8 cellular contexts compared by ENCODE assay signal in genomic region chr10:117663750-117664149, GRCh38.
A peak's percentile ranks its signal among the peaks of the same experiment; 100 is the strongest.
DNase-seq lines count a peak whose midpoint lies in the region; ATAC-seq, FAIRE-seq and TF ChIP-seq lines count a peak whose summit lies in the region.
"Had no signal": no experiment of that assay in that cellular context is flagged by ENCODE, and none has a peak within 500 bp of the region (broad histone marks: within the 10 kb centered on the region; RNA-seq: fewer than 3 reads in every experiment).

No MANE protein-coding gene starts in this region.

- no peak overlapping the region for H3K4me3 ChIP-seq in HepG2 (replicated peaks in 1 of 3; ENCODE audit: insufficient read depth in 1 of 3, low read depth in 2 of 3, low read length in 3 of 3)
- H3K4me3 ChIP-seq in neuronal stem cell (ENCODE audit: low read length in 2 of 2): no peak overlapping the region

- H3K27me3 ChIP-seq in HepG2 (ENCODE audit: control insufficient read depth in 1 of 2, insufficient read depth in 2 of 2, low read length in 2 of 2) (peaks cover 3 to 15% of the 10 kb centered on the region in 2 experiments; a peak in 4 of 5 replicates), neuronal stem cell (ENCODE audit: control insufficient read depth in 3 of 3, insufficient read depth in 3 of 3, low read depth in 1 of 3, low read length in 3 of 3) (no peaks in the 10 kb centered on the region)

- DNase-seq in NAMALWA (ENCODE audit: low spot score) (peak; percentile 2), HepG2 (ENCODE audit: low spot score) (peak; percentile 6), NCI-H2107 treated with DMSO at 0.1 percent for 48 hours (lab: John Stamatoyannopoulos, UW; ENCODE audit: unreplicated experiment) (no peak), ureter (ENCODE audit: low spot score) (no peak), neuronal stem cell (ENCODE audit: low spot score) (no peak)

- ATAC-seq in GM18858 (IDR thresholded peaks at IDR 0.05; ENCODE audit: unreplicated experiment): peak; percentile 100
- ATAC-seq in GM21786 (IDR thresholded peaks at IDR 0.05; ENCODE audit: unreplicated experiment): peak; percentile 100
- ATAC-seq in HepG2: no peak; the same call in 2 of the 3 replicates
- ATAC-seq: naive thymus-derived CD4-positive, alpha-beta T cell had no signal

- no peak overlapping the region for H2BK120ac ChIP-seq in neuronal stem cell (ENCODE audit: low read depth, low read length)

- TF ChIP-seq POLR2A in HepG2 (IDR thresholded peaks at IDR 0.05; ENCODE audit: insufficient read depth in 1 of 2, low read depth in 2 of 2, low read length in 2 of 2): no peak

- H2BK5ac ChIP-seq in neuronal stem cell (ENCODE audit: low read length): no peak overlapping the region

- FAIRE-seq in HepG2 (lab: Jason Lieb, UNC): no peak

- H3K9ac ChIP-seq in HepG2 (ENCODE audit: insufficient read depth, low read depth, low read length) (no peak overlapping the region), neuronal stem cell (ENCODE audit: low read depth, low read length, poor library complexity) (no peak overlapping the region)

- no peak overlapping the region for H2BK12ac ChIP-seq in neuronal stem cell (ENCODE audit: low read length)

- H3K79me2 ChIP-seq in HepG2 (ENCODE audit: insufficient read depth, low read length): no peaks in the 10 kb centered on the region

- CTCF ChIA-PET in HepG2 (lab: Yijun Ruan, JAX; ENCODE audit: low intra/inter-chr PET ratio, low total read pairs): no interaction called here

- no peak overlapping the region for H3K23ac ChIP-seq in neuronal stem cell (ENCODE audit: low read depth, low read length, poor library complexity)

- POLR2A ChIA-PET in HepG2 (lab: Yijun Ruan, JAX): no interaction called here

- no peak for TF ChIP-seq RAD21 in HepG2 (CRISPR knock-in tag; IDR thresholded peaks at IDR 0.05)

- no peak overlapping the region for H4K8ac ChIP-seq in neuronal stem cell (ENCODE audit: low read depth, low read length)

- no peaks in the 10 kb centered on the region for H3K9me3 ChIP-seq in HepG2 (ENCODE audit: low read length)
- no peaks in the 10 kb centered on the region for H3K9me3 ChIP-seq in neuronal stem cell (replicated peaks in 1 of 2; ENCODE audit: control insufficient read depth in 2 of 2, insufficient read depth in 1 of 2, low read depth in 1 of 2, low read length in 2 of 2)

- no peaks in the 10 kb centered on the region for H3K79me1 ChIP-seq in neuronal stem cell (ENCODE audit: low read depth, low read length)

- H3K18ac ChIP-seq in neuronal stem cell (ENCODE audit: low read length): no peak overlapping the region

- no peak for TF ChIP-seq CTCF in HepG2 (CRISPR knock-in tag; IDR thresholded peaks at IDR 0.05)

- H3K36me3 ChIP-seq in HepG2 (replicated peaks in 1 of 2; ENCODE audit: control insufficient read depth in 1 of 2, insufficient read depth in 2 of 2, low read length in 2 of 2) (no peaks in the 10 kb centered on the region), neuronal stem cell (replicated peaks in 1 of 2; ENCODE audit: control insufficient read depth in 2 of 2, insufficient read depth in 2 of 2, low read length in 2 of 2) (no peaks in the 10 kb centered on the region)

- intact Hi-C loops in HepG2 (cut with micrococcal nuclease; ENCODE audit: unreplicated experiment): no loop called here

- BruUV-seq in HepG2 (replicated peaks; lab: Mats Ljungman, UMichigan): no TSS peak

- H4K20me1 ChIP-seq in HepG2 (ENCODE audit: insufficient read depth, low read length): no peaks in the 10 kb centered on the region

- no peak overlapping the region for H3K4me2 ChIP-seq in HepG2 (ENCODE audit: low read depth, low read length)
- no peak overlapping the region for H3K4me2 ChIP-seq in neuronal stem cell (ENCODE audit: insufficient read depth, low read length, poor library complexity, severe bottlenecking)

- no peak overlapping the region for H2BK15ac ChIP-seq in neuronal stem cell (ENCODE audit: low read length)

- H4K91ac ChIP-seq in neuronal stem cell (ENCODE audit: low read depth, low read length, poor library complexity): no peak overlapping the region

- no peak overlapping the region for H3K4ac ChIP-seq in neuronal stem cell (ENCODE audit: low read length)

- H2AFZ ChIP-seq in HepG2 (ENCODE audit: low read length) (no peak overlapping the region), neuronal stem cell (ENCODE audit: low read length) (no peak overlapping the region)

- in situ Hi-C loops in HepG2 (cut with HindIII; ENCODE audit: extremely low pct_ligation_motif_present, low pct_unique_long_range_greater_than_20kb): no loop called here

- no peak overlapping the region for H2AK5ac ChIP-seq in neuronal stem cell (ENCODE audit: low read depth, low read length)

- H3K27ac ChIP-seq in HepG2 (ENCODE audit: extremely low read length, insufficient read depth, low read length): no peak overlapping the region
- no peak overlapping the region for H3K27ac ChIP-seq in neuronal stem cell (replicated peaks; ENCODE audit: low read length)

- H3K14ac ChIP-seq in neuronal stem cell (ENCODE audit: low read length): no peak overlapping the region

- TF ChIP-seq EP300 in HepG2 (IDR thresholded peaks at IDR 0.05; ENCODE audit: low read depth in 2 of 2, low read length in 2 of 2): no peak
- TF ChIP-seq EP300 in HepG2 (CRISPR knock-in tag; IDR thresholded peaks at IDR 0.05; ENCODE audit: borderline replicate concordance): no peak

- 0% methylated on average over 2 of the region's 2 CpGs for WGBS in HepG2 (ENCODE audit: low lambda C conversion rate)
- no CpG with 5 or more reads among the region's 2 CpGs for WGBS in neuronal stem cell (ENCODE audit: extremely low coverage in 2 of 2, insufficient read length in 2 of 2, insufficient replicate concordance in 1 of 2), 2 donors

- no peaks in the 10 kb centered on the region for H3K4me1 ChIP-seq in HepG2 (ENCODE audit: insufficient read depth, low read length)
- no peaks in the 10 kb centered on the region for H3K4me1 ChIP-seq in neuronal stem cell (ENCODE audit: control insufficient read depth in 2 of 2, insufficient read depth in 1 of 2, low read depth in 1 of 2, low read length in 2 of 2)

TF ChIP-seq in HepG2, 621 proteins besides CTCF, POLR2A, EP300 and RAD21:
- TF ChIP-seq FOXJ3 (CRISPR knock-in tag; IDR thresholded peaks at IDR 0.05; ENCODE audit: borderline replicate concordance) (no peak), MBD4 (IDR thresholded peaks at IDR 0.05; ENCODE audit: borderline replicate concordance, low read length) (no peak), BHLHE40 (IDR thresholded peaks at IDR 0.05; ENCODE audit: low read length) (peak; percentile 71; the same call in 1 of the 2 replicates), YY1 (IDR thresholded peaks at IDR 0.05; ENCODE audit: insufficient read depth, insufficient replicate concordance, low read depth, low read length) (no peak), FOSL2 (CRISPR knock-in tag; IDR thresholded peaks at IDR 0.05) (peak; percentile 33; the same call in 1 of the 2 replicates), ZNF496 (CRISPR knock-in tag; IDR thresholded peaks at IDR 0.05; ENCODE audit: insufficient replicate concordance) (no peak), CEBPB (IDR thresholded peaks at IDR 0.05; ENCODE audit: borderline replicate concordance, low read depth, low read length) (0 out of 2 replicates have a peak, but pooled peaks have one; percentile 16)

Comparison
In these comparisons a context has a peak if more than half of its experiments do, and no peak if none do; other contexts are left out.
1. DNase-seq: peak in NAMALWA (single experiment) and HepG2 (single experiment); none in NCI-H2107 treated with DMSO at 0.1 percent for 48 hours (single experiment), ureter (single experiment) and neuronal stem cell (single experiment).